15 cellular contexts compared by ENCODE assay signal in genomic region chr10:66680886-66681285, GRCh38.
"Had no signal": no experiment of that assay in that cellular context is flagged by ENCODE, and none has a peak within 500 bp of the region (broad histone marks: within the 10 kb centered on the region; RNA-seq: fewer than 3 reads in every experiment).

No MANE protein-coding gene starts in this region.

- H3K36me3 ChIP-seq: heart right ventricle, ovary, upper lobe of right lung had no signal

- H3K27ac ChIP-seq: heart right ventricle, ovary, upper lobe of right lung had no signal

- H3K27ac Mint-ChIP-seq: activated CD4-positive, alpha-beta memory T cell treated with anti-CD3 and anti-CD28 coated beads, Interleukin-2, amount 10 ng/mL, durations not matched to agents 7 days and 5 days; activated naive CD8-positive, alpha-beta T cell treated with anti-CD3 and anti-CD28 coated beads, Interleukin-2, amount 50 U/mL, for 24 hours; stimulated activated naive CD8-positive, alpha-beta T cell treated with anti-CD3 and anti-CD28 coated beads, Interleukin-15, Interleukin-2, amounts not matched to agents 100 ng/mL and 50 ng/mL, for 24 hours had no signal

- H3K4me1 Mint-ChIP-seq: activated CD4-positive, alpha-beta memory T cell treated with anti-CD3 and anti-CD28 coated beads, Interleukin-2, amount 10 ng/mL, durations not matched to agents 7 days and 5 days; activated naive CD8-positive, alpha-beta T cell treated with anti-CD3 and anti-CD28 coated beads, Interleukin-2, amount 50 U/mL, for 24 hours had no signal

- ATAC-seq: activated naive CD8-positive, alpha-beta T cell treated with anti-CD3 and anti-CD28 coated beads, Interleukin-2, amount 50 U/mL, for 24 hours; esophagus mucosa; heart right ventricle; left ventricle myocardium superior; upper lobe of right lung had no signal

- H3K4me3 Mint-ChIP-seq: activated CD4-positive, alpha-beta memory T cell treated with anti-CD3 and anti-CD28 coated beads, Interleukin-2, amount 10 ng/mL, durations not matched to agents 7 days and 5 days; activated naive CD8-positive, alpha-beta T cell treated with anti-CD3 and anti-CD28 coated beads, Interleukin-2, amount 50 U/mL, for 24 hours; stimulated activated naive CD8-positive, alpha-beta T cell treated with anti-CD3 and anti-CD28 coated beads, Interleukin-15, Interleukin-2, amounts not matched to agents 100 ng/mL and 50 ng/mL, for 24 hours had no signal

- H3K4me1 ChIP-seq: heart right ventricle, upper lobe of right lung had no signal

- DNase-seq: activated CD4-positive, alpha-beta memory T cell treated with anti-CD3 and anti-CD28 coated beads, Interleukin-2, amount 10 ng/mL, durations not matched to agents 7 days and 5 days; activated naive CD4-positive, alpha-beta T cell; activated naive CD8-positive, alpha-beta T cell treated with anti-CD3 and anti-CD28 coated beads, Interleukin-2, amount 50 U/mL, for 24 hours; dermis blood vessel endothelial cell; foreskin melanocyte; heart right ventricle; left ventricle myocardium superior; ovary; stimulated activated CD4-positive, alpha-beta T cell treated with anti-CD3 and anti-CD28 coated beads, Interleukin-4, amount 100 ng/mL, for 1 hour; stimulated activated CD8-positive, alpha-beta memory T cell treated with anti-CD3 and anti-CD28 coated beads, Interleukin-4, amount 100 ng/mL, for 48 hours; T-helper 9 cell; upper lobe of right lung had no signal

- H3K27me3 ChIP-seq: heart right ventricle, ovary, upper lobe of right lung had no signal

- H3K4me3 ChIP-seq: heart right ventricle, ovary, upper lobe of right lung had no signal

- H3K9me3 ChIP-seq: heart right ventricle, ovary, upper lobe of right lung had no signal

- H3K27me3 Mint-ChIP-seq: activated CD4-positive, alpha-beta memory T cell treated with anti-CD3 and anti-CD28 coated beads, Interleukin-2, amount 10 ng/mL, durations not matched to agents 7 days and 5 days; activated naive CD8-positive, alpha-beta T cell treated with anti-CD3 and anti-CD28 coated beads, Interleukin-2, amount 50 U/mL, for 24 hours; stimulated activated naive CD8-positive, alpha-beta T cell treated with anti-CD3 and anti-CD28 coated beads, Interleukin-15, Interleukin-2, amounts not matched to agents 100 ng/mL and 50 ng/mL, for 24 hours had no signal

- H3K9me3 Mint-ChIP-seq: activated CD4-positive, alpha-beta memory T cell treated with anti-CD3 and anti-CD28 coated beads, Interleukin-2, amount 10 ng/mL, durations not matched to agents 7 days and 5 days; activated naive CD8-positive, alpha-beta T cell treated with anti-CD3 and anti-CD28 coated beads, Interleukin-2, amount 50 U/mL, for 24 hours had no signal

- FAIRE-seq: keratinocyte had no signal
